In the genomic region with DNA sequence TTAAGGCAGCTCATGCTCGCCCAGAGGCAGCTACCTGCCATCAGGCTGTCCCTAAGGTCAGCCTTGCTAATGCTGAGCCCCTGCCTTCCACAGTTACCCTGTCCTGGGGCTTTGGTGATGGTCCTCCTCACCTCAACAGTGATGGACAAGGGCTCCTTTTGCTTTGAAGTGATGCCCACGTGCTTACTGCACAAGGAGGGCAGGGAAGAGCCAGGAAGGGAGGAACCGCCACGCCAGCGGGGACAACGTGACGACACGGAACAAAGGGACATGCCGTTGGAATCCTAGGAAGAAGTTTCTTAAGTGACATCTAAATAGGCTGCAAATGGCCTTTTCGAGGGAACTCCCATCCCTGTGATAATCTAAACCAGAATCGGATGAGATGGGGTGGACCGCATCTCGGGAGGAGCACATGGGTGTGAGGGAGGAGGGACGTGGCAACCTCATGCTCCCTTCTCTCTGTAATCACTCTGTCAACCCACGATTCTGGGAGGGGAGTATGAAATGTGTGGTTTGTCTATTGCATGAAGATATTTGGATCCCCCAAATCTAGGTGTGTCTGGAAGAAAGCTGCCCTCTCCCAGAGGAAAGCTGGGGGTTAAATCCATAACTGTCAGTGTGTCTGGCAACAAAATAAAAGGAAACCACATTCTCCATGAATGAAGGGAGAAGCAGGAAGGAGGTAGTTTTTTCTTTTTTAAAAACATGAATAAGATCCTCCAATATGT, we compare ENCODE assay signal across 10 cellular contexts.
DNase-seq lines count a peak whose midpoint lies in the region; ATAC-seq and TF ChIP-seq lines count a peak whose summit lies in the region.
"Had no signal": no experiment of that assay in that cellular context is flagged by ENCODE, and none has a peak within 500 bp of the region (broad histone marks: within the 10 kb centered on the region; RNA-seq: fewer than 3 reads in every experiment).

No MANE protein-coding gene starts in this region.

- H3K9me3 Mint-ChIP-seq in CD14-positive monocyte, result no peaks in the 10 kb centered on the region
- H3K9me3 Mint-ChIP-seq: activated naive CD8-positive, alpha-beta T cell treated with anti-CD3 and anti-CD28 coated beads, Interleukin-2, amount 10 ng/mL, durations not matched to agents 7 days and 5 days had no signal

- H3K4me3 Mint-ChIP-seq in CD14-positive monocyte, result no peak overlapping the region
- H3K4me3 Mint-ChIP-seq: activated naive CD8-positive, alpha-beta T cell treated with anti-CD3 and anti-CD28 coated beads, Interleukin-2, amount 10 ng/mL, durations not matched to agents 7 days and 5 days had no signal

- H3K27ac ChIP-seq in VCaP, result peak overlapping the region; percentile 99
- H3K27ac ChIP-seq in hepatocyte, result peak overlapping the region; percentile 96
- H3K27ac ChIP-seq in gastrocnemius medialis, result peak overlapping the region; percentile 93 to 98 (median 96)

- no peak overlapping the region for H2AFZ ChIP-seq in hepatocyte

- no peaks in the 10 kb centered on the region for H4K20me1 ChIP-seq in hepatocyte (ENCODE audit: insufficient read depth, poor library complexity, severe bottlenecking)

- H3K79me2 ChIP-seq in hepatocyte, result no peaks in the 10 kb centered on the region

- peaks cover 77% of the 10 kb centered on the region for H3K4me1 Mint-ChIP-seq in CD14-positive monocyte

- H3K4me1 ChIP-seq in hepatocyte (ENCODE audit: insufficient read depth) (peaks cover 88% of the 10 kb centered on the region), gastrocnemius medialis (peaks cover 95% of the 10 kb centered on the region in 2 donors)

- in situ Hi-C loops in gastrocnemius medialis (cut with MboI; ENCODE audit: low sequenced_read_pairs in 4 of 4), result loop anchor here in 2 of 4 donors (10.0 kb wide), 2 partner anchors 144 to 226 kb away; no protein-coding TSS in a partner anchor

- H3K27me3 ChIP-seq in hepatocyte (no peaks in the 10 kb centered on the region), gastrocnemius medialis (no peaks in the 10 kb centered on the region)

- DNase-seq in CD14-positive monocyte (ENCODE audit: low spot score), result no peak
- DNase-seq in hepatocyte (ENCODE audit: low spot score), result no peak
- peak in 1 of 2 donors; percentile 38 for DNase-seq in gastrocnemius medialis
- DNase-seq in T1000 (lab: John Stamatoyannopoulos, UW), result no peak
- DNase-seq: activated naive CD8-positive, alpha-beta T cell treated with anti-CD3 and anti-CD28 coated beads, Interleukin-2, amount 10 ng/mL, durations not matched to agents 7 days and 5 days had no signal

- ATAC-seq in gastrocnemius medialis (no peak), GM21825 (IDR thresholded peaks at IDR 0.05; ENCODE audit: unreplicated experiment) (no peak), HG03571 (IDR thresholded peaks at IDR 0.05; ENCODE audit: unreplicated experiment) (no peak), HG03025 (IDR thresholded peaks at IDR 0.05; ENCODE audit: low FRiP score, unreplicated experiment) (no peak)
- ATAC-seq: HCT116 had no signal

- no peaks in the 10 kb centered on the region for H3K9me3 ChIP-seq in hepatocyte (ENCODE audit: low read depth)
- H3K9me3 ChIP-seq in gastrocnemius medialis, result no peaks in the 10 kb centered on the region

- peaks cover 0 to 6% (median 2%) of the 10 kb centered on the region in 3 donors for H3K27me3 Mint-ChIP-seq in CD14-positive monocyte (ENCODE audit: low read depth in 3 of 3)
- H3K27me3 Mint-ChIP-seq: activated naive CD8-positive, alpha-beta T cell treated with anti-CD3 and anti-CD28 coated beads, Interleukin-2, amount 10 ng/mL, durations not matched to agents 7 days and 5 days had no signal

- H3K4me2 ChIP-seq in hepatocyte, result peak overlapping the region; percentile 6

- H3K36me3 Mint-ChIP-seq in CD14-positive monocyte, result peaks cover 1 to 3% of the 10 kb centered on the region in 2 donors
- H3K36me3 Mint-ChIP-seq: activated naive CD8-positive, alpha-beta T cell treated with anti-CD3 and anti-CD28 coated beads, Interleukin-2, amount 10 ng/mL, durations not matched to agents 7 days and 5 days had no signal

- no peaks in the 10 kb centered on the region for H3K36me3 ChIP-seq in hepatocyte (replicated peaks; ENCODE audit: insufficient read depth, low read depth)
- no peaks in the 10 kb centered on the region for H3K36me3 ChIP-seq in gastrocnemius medialis

- 85% methylated on average over 15 of the region's 15 CpGs for WGBS in hepatocyte (ENCODE audit: low lambda C conversion rate, missing lambda C conversion rate)

- H3K9me2 ChIP-seq in hepatocyte (replicated peaks; ENCODE audit: insufficient read depth), result no peaks in the 10 kb centered on the region

- TF ChIP-seq POLR2A in gastrocnemius medialis (IDR thresholded peaks at IDR 0.05), result no peak

- intact Hi-C loops in CD14-positive monocyte (cut with micrococcal nuclease) (loop anchor here (5.0 to 10.0 kb wide), 6 partner anchors 39 to 354 kb away; partner anchors contain the start of gene IRF2BP2 (in 1 of the 2)), gastrocnemius medialis (cut with DNase I; ENCODE audit: low total_unique reads) (loop anchor here (2.0 to 5.0 kb wide), 4 partner anchors 36 to 276 kb away; no protein-coding TSS in a partner anchor)

- no peak overlapping the region for H3K4me3 ChIP-seq in hepatocyte
- no peak overlapping the region for H3K4me3 ChIP-seq in gastrocnemius medialis

- TF ChIP-seq CTCF in CD14-positive monocyte (IDR thresholded peaks at IDR 0.05) (no peak), VCaP (conservative IDR thresholded peaks at IDR 0.05) (no peak), hepatocyte (IDR thresholded peaks at IDR 0.05; ENCODE audit: poor library complexity) (no peak), gastrocnemius medialis (IDR thresholded peaks at IDR 0.05 in 4 of 5, conservative IDR thresholded peaks at IDR 0.05 in 1 of 5) (no peak)

- peak overlapping the region in 5 of 7 donors; percentile 54 to 71 (median 63) for H3K27ac Mint-ChIP-seq in CD14-positive monocyte
- H3K27ac Mint-ChIP-seq: activated naive CD8-positive, alpha-beta T cell treated with anti-CD3 and anti-CD28 coated beads, Interleukin-2, amount 10 ng/mL, durations not matched to agents 7 days and 5 days had no signal
